In genomic region chr17:80585880-80586279, GRCh38 we compare ENCODE assay signal across 13 cellular contexts. TPM values are rescaled to one million over a fixed set of nuclear protein-coding genes. Genes with fewer than 3 reads are reported as not detected.
DNase-seq lines count a peak whose midpoint lies in the region; TF ChIP-seq lines count a peak whose summit lies in the region.
"Had no signal": no experiment of that assay in that cellular context is flagged by ENCODE, and none has a peak within 500 bp of the region (broad histone marks: within the 10 kb centered on the region; RNA-seq: fewer than 3 reads in every experiment).

No MANE protein-coding gene starts in this region.

- no peaks in the 10 kb centered on the region for H3K9me3 ChIP-seq in OCI-LY1 (ENCODE audit: low read length)
- no peaks in the 10 kb centered on the region for H3K9me3 ChIP-seq in fibroblast of lung (ENCODE audit: control insufficient read depth, insufficient read depth, low read depth, low read length)
- H3K9me3 ChIP-seq in suprapubic skin: no peaks in the 10 kb centered on the region

- H3K27me3 ChIP-seq in OCI-LY1 (ENCODE audit: insufficient read depth, low read length): no peaks in the 10 kb centered on the region
- no peaks in the 10 kb centered on the region for H3K27me3 ChIP-seq in fibroblast of lung (ENCODE audit: control insufficient read depth, insufficient read depth, low read length)
- H3K27me3 ChIP-seq in suprapubic skin: no peaks in the 10 kb centered on the region

- H3K36me3 ChIP-seq in OCI-LY1 (ENCODE audit: insufficient read depth, low read length) (0 out of 2 replicates have a peak, but pooled peaks cover 8% of the 10 kb centered on the region), fibroblast of lung (ENCODE audit: control insufficient read depth, insufficient read depth, low read length) (no peaks in the 10 kb centered on the region), suprapubic skin (no peaks in the 10 kb centered on the region)

- TF ChIP-seq POLR2A in suprapubic skin (IDR thresholded peaks at IDR 0.05): no peak

- H3K27ac ChIP-seq in OCI-LY1 (ENCODE audit: low read depth, low read length, poor library complexity, severe bottlenecking): peak overlapping the region; percentile 28
- H3K27ac ChIP-seq in fibroblast of lung (ENCODE audit: insufficient read depth, low read length): peak overlapping the region; percentile 94
- no peak overlapping the region for H3K27ac ChIP-seq in suprapubic skin
- H3K27ac ChIP-seq: parathyroid adenoma had no signal

- no peaks in the 10 kb centered on the region for H3K9me2 ChIP-seq in OCI-LY1 (ENCODE audit: low read depth, low read length)

- H3K4me2 ChIP-seq in OCI-LY1 (ENCODE audit: low read length): no peak overlapping the region; the same call in 1 of the 2 replicates
- peak overlapping the region; percentile 59 for H3K4me2 ChIP-seq in fibroblast of lung (ENCODE audit: extremely low read depth, insufficient read depth, low read length)

- no peak for TF ChIP-seq EP300 in suprapubic skin (IDR thresholded peaks at IDR 0.05)

- TF ChIP-seq CTCF in OCI-LY1 (IDR thresholded peaks at IDR 0.05; ENCODE audit: low read length) (no peak), fibroblast of lung (conservative IDR thresholded peaks at IDR 0.05 in 1 of 2, IDR thresholded peaks at IDR 0.05 in 1 of 2; ENCODE audit: low read depth in 1 of 2, low read length in 2 of 2) (no peak), suprapubic skin (IDR thresholded peaks at IDR 0.05) (no peak)

- H3K79me2 ChIP-seq in OCI-LY1 (ENCODE audit: insufficient read depth, low read length): peaks cover 40% of the 10 kb centered on the region
- H3K79me2 ChIP-seq in fibroblast of lung (ENCODE audit: control insufficient read depth, insufficient read depth, low read length): peaks cover 36% of the 10 kb centered on the region

- 85% methylated on average over 9 of the region's 9 CpGs for WGBS in suprapubic skin

- H4K20me1 ChIP-seq in OCI-LY1 (ENCODE audit: insufficient read depth, low read length) (no peaks in the 10 kb centered on the region), fibroblast of lung (ENCODE audit: control insufficient read depth, extremely low read depth, insufficient read depth, low read length) (no peaks in the 10 kb centered on the region)

- H2AFZ ChIP-seq in OCI-LY1 (ENCODE audit: low read length) (no peak overlapping the region), fibroblast of lung (ENCODE audit: low read length) (no peak overlapping the region)
- H2AFZ ChIP-seq: parathyroid adenoma had no signal

- H3K9ac ChIP-seq in OCI-LY1 (ENCODE audit: low read length) (no peak overlapping the region), fibroblast of lung (ENCODE audit: insufficient read depth, low read length) (peak overlapping the region; percentile 74)
- H3K9ac ChIP-seq: parathyroid adenoma had no signal

- H3F3A ChIP-seq in OCI-LY1 (ENCODE audit: insufficient read depth, low read length): no peaks in the 10 kb centered on the region

- H3K4me3 ChIP-seq in OCI-LY1 (ENCODE audit: low read depth, low read length, poor library complexity, severe bottlenecking) (no peak overlapping the region), fibroblast of lung (replicated peaks in 1 of 4; ENCODE audit: control extremely low read depth in 1 of 4, insufficient read depth in 1 of 4, low read depth in 3 of 4, low read length in 4 of 4) (peak overlapping the region in 3 of 4 experiments; percentile 23 to 48 (median 31)), suprapubic skin (no peak overlapping the region)

- peak; percentile 49 for DNase-seq in NCI-H748 (lab: John Stamatoyannopoulos, UW; ENCODE audit: unreplicated experiment)
- DNase-seq in NCI-H748 treated with DMSO at 0.1 percent for 48 hours (lab: John Stamatoyannopoulos, UW): no peak
- DNase-seq in COLO668 (lab: John Stamatoyannopoulos, UW; ENCODE audit: unreplicated experiment): peak; percentile 19
- DNase-seq in fibroblast of lung (ENCODE audit: low read depth in 2 of 2): peak in 1 of 2 donors; percentile 36
- no peak for DNase-seq in suprapubic skin (ENCODE audit: low spot score in 2 of 2)
- no peak for DNase-seq in DMS53 treated with DMSO at 0.1 percent for 48 hours (lab: John Stamatoyannopoulos, UW; ENCODE audit: unreplicated experiment)
- no peak for DNase-seq in SIG-M5 (lab: John Stamatoyannopoulos, UW)
- DNase-seq: CD8-positive, alpha-beta memory T cell; HCEC 1CT; PC-3; stimulated activated naive B cell treated with anti-CD40 and anti-IgM and Interleukin-4, amounts not matched to agents 10 μg/mL and 1 μg/mL and 100 μg/mL, for 72 hours had no signal

- peaks cover 23% of the 10 kb centered on the region for H3K4me1 ChIP-seq in OCI-LY1 (ENCODE audit: insufficient read depth, low read length, severe bottlenecking)
- peaks cover 13% of the 10 kb centered on the region for H3K4me1 ChIP-seq in fibroblast of lung (ENCODE audit: control insufficient read depth, extremely low read depth, insufficient read depth, low read length)
- no peaks in the 10 kb centered on the region for H3K4me1 ChIP-seq in suprapubic skin
- H3K4me1 ChIP-seq: parathyroid adenoma had no signal

RNA-seq across cellular contexts. Expression of gene RPTOR, which starts 41.2 kb away (rescaled TPM):
- total RNA-seq in fibroblast of lung: 15.2 and 22.8 TPM in 2 replicates
- 6.7 and 11.0 TPM in 2 replicates for polyA plus RNA-seq in fibroblast of lung
- polyA plus RNA-seq in fibroblast of lung (2012): 12.7 and 17.5 TPM in 2 replicates
- polyA minus RNA-seq in fibroblast of lung (ENCODE audit: low replicate concordance): 40.5 and 125 TPM in 2 replicates
- total RNA-seq in suprapubic skin: 10 to 100 TPM; 45.8 to 84.6 (median 53.0) TPM

Comparison
In these comparisons a context has a peak if more than half of its experiments do, and no peak if none do; other contexts are left out.
1. DNase-seq: peak in NCI-H748 (single experiment) and COLO668 (single experiment); none in NCI-H748 treated with DMSO at 0.1 percent for 48 hours (single experiment), suprapubic skin (0 of 2), DMS53 treated with DMSO at 0.1 percent for 48 hours (single experiment) and SIG-M5 (single experiment).
2. H3K4me3 ChIP-seq: peak in fibroblast of lung (3 of 4); none in OCI-LY1 (single experiment) and suprapubic skin (single experiment).